Comparison of ENCODE assay signal across 6 cellular contexts in the genomic region with DNA sequence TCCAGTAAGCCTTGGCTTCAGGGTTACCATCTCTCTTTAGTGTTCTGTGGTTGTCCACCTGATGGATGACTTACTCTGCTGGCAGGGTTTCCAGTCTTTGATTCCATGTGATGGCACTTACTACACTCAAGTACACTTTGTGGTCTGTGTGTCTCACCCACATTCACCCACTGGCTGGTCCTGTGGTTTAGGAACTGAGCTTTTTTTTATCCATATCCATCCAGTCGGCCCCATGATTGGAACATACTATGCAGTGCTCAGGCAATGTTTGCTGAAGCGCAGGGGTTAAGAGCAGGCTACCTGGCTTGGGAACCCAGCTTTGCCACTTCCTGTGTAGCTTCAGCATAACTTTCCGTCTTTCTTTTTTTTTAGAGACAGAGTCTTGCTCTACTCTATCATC. TPM values are rescaled to one million over a fixed set of nuclear protein-coding genes. Genes with fewer than 3 reads are reported as not detected.
A peak's percentile ranks its signal among the peaks of the same experiment; 100 is the strongest.
DNase-seq lines count a peak whose midpoint lies in the region; ATAC-seq lines count a peak whose summit lies in the region.
"Had no signal": no experiment of that assay in that cellular context is flagged by ENCODE, and none has a peak within 500 bp of the region (broad histone marks: within the 10 kb centered on the region; RNA-seq: fewer than 3 reads in every experiment).

No MANE protein-coding gene starts in this region.

- peak overlapping the region; percentile 16 for H3K27ac Mint-ChIP-seq in stimulated activated effector memory CD8-positive, alpha-beta T cell treated with anti-CD3 and anti-CD28 coated beads, Interleukin-12 subunit alpha, Interleukin-12 subunit beta, amount 100 ng/mL, for 72 hours

- peak overlapping the region; percentile 20 for H3K4me3 Mint-ChIP-seq in stimulated activated effector memory CD8-positive, alpha-beta T cell treated with anti-CD3 and anti-CD28 coated beads, Interleukin-12 subunit alpha, Interleukin-12 subunit beta, amount 100 ng/mL, for 72 hours

- DNase-seq in NCI-H2196 treated with DMSO at 0.1 percent for 48 hours (lab: John Stamatoyannopoulos, UW; ENCODE audit: unreplicated experiment) (peak; percentile 28), left colon (no peak)
- peak; percentile 25 for DNase-seq in activated gamma-delta T cell treated with anti-CD3 and anti-CD28 coated beads, Interleukin-2, amount 50 U/mL, for 16 hours (ENCODE audit: low read depth)
- peak in 1 of 2 donors; percentile 29 for DNase-seq in stimulated activated effector memory CD8-positive, alpha-beta T cell treated with anti-CD3 and anti-CD28 coated beads, Interleukin-12 subunit alpha, Interleukin-12 subunit beta, amount 100 ng/mL, for 72 hours (ENCODE audit: low spot score in 2 of 2)
- DNase-seq: ovary had no signal

- intact Hi-C loops in left colon (cut with DNase I, micrococcal nuclease) = no loop called here

- peaks cover 50% of the 10 kb centered on the region for H3K4me1 Mint-ChIP-seq in stimulated activated effector memory CD8-positive, alpha-beta T cell treated with anti-CD3 and anti-CD28 coated beads, Interleukin-12 subunit alpha, Interleukin-12 subunit beta, amount 100 ng/mL, for 72 hours

- ATAC-seq in stimulated activated effector memory CD8-positive, alpha-beta T cell treated with anti-CD3 and anti-CD28 coated beads, Interleukin-12 subunit alpha, Interleukin-12 subunit beta, amount 100 ng/mL, for 72 hours = peak; percentile 2
- ATAC-seq in left colon = no peak
- no peak for ATAC-seq in HG02759 (IDR thresholded peaks at IDR 0.05; ENCODE audit: unreplicated experiment)

- H3K9me3 Mint-ChIP-seq in stimulated activated effector memory CD8-positive, alpha-beta T cell treated with anti-CD3 and anti-CD28 coated beads, Interleukin-12 subunit alpha, Interleukin-12 subunit beta, amount 100 ng/mL, for 72 hours = no peaks in the 10 kb centered on the region

- peaks cover 38% of the 10 kb centered on the region for H3K36me3 Mint-ChIP-seq in stimulated activated effector memory CD8-positive, alpha-beta T cell treated with anti-CD3 and anti-CD28 coated beads, Interleukin-12 subunit alpha, Interleukin-12 subunit beta, amount 100 ng/mL, for 72 hours

RNA-seq across cellular contexts. Expression of gene FUS, which starts 2.8 kb away (rescaled TPM):
- total RNA-seq in left colon = 100 to 1,000 TPM; 158 to 173 TPM

RNA-seq across cellular contexts. Expression of gene PYCARD, which starts 25.4 kb away (rescaled TPM):
- total RNA-seq in left colon = 10 to 100 TPM; 83.0 to 93.8 TPM

RNA-seq across cellular contexts. Expression of gene PRSS36, which starts 27.3 kb away (rescaled TPM):
- total RNA-seq in left colon = 1 to 10 TPM; 8.1 to 9.7 TPM

RNA-seq across cellular contexts. Expression of gene TRIM72, which starts 36.8 kb away (rescaled TPM):
- not detected for total RNA-seq in left colon

RNA-seq across cellular contexts. Expression of gene PYDC1, which starts 39.8 kb away (rescaled TPM):
- total RNA-seq in left colon = not detected
- total RNA-seq: ovary had no signal

Comparison
In these comparisons a context has a peak if more than half of its experiments do, and no peak if none do; other contexts are left out.
1. DNase-seq: peak in NCI-H2196 treated with DMSO at 0.1 percent for 48 hours (single experiment) and activated gamma-delta T cell treated with anti-CD3 and anti-CD28 coated beads, Interleukin-2, amount 50 U/mL, for 16 hours (single experiment); none in left colon (0 of 2).